ENCODE assay signal across 2 cellular contexts in genomic region chr10:92848037-92848440, GRCh38.
TF ChIP-seq lines count a peak whose summit lies in the region.

No MANE protein-coding gene starts in this region.

TF ChIP-seq in A549, 52 proteins besides CTCF, POLR2A, EP300 and RAD21 (continued from another document):
- TF ChIP-seq ZFP36 (IDR thresholded peaks at IDR 0.05; ENCODE audit: borderline replicate concordance, partially characterized antibody), result no peak
- no peak for TF ChIP-seq JUN (IDR thresholded peaks at IDR 0.05)
- TF ChIP-seq HEYL (CRISPR knock-in tag; IDR thresholded peaks at IDR 0.05), result no peak
- no peak for TF ChIP-seq EHMT2 (IDR thresholded peaks at IDR 0.05; ENCODE audit: low read depth)
- TF ChIP-seq KDM5A (IDR thresholded peaks at IDR 0.05), result no peak
- no peak for TF ChIP-seq FOSL2 (IDR thresholded peaks at IDR 0.05)
- TF ChIP-seq FOSL2 (CRISPR knock-in tag; IDR thresholded peaks at IDR 0.05), result no peak
- TF ChIP-seq, protein P1, sequence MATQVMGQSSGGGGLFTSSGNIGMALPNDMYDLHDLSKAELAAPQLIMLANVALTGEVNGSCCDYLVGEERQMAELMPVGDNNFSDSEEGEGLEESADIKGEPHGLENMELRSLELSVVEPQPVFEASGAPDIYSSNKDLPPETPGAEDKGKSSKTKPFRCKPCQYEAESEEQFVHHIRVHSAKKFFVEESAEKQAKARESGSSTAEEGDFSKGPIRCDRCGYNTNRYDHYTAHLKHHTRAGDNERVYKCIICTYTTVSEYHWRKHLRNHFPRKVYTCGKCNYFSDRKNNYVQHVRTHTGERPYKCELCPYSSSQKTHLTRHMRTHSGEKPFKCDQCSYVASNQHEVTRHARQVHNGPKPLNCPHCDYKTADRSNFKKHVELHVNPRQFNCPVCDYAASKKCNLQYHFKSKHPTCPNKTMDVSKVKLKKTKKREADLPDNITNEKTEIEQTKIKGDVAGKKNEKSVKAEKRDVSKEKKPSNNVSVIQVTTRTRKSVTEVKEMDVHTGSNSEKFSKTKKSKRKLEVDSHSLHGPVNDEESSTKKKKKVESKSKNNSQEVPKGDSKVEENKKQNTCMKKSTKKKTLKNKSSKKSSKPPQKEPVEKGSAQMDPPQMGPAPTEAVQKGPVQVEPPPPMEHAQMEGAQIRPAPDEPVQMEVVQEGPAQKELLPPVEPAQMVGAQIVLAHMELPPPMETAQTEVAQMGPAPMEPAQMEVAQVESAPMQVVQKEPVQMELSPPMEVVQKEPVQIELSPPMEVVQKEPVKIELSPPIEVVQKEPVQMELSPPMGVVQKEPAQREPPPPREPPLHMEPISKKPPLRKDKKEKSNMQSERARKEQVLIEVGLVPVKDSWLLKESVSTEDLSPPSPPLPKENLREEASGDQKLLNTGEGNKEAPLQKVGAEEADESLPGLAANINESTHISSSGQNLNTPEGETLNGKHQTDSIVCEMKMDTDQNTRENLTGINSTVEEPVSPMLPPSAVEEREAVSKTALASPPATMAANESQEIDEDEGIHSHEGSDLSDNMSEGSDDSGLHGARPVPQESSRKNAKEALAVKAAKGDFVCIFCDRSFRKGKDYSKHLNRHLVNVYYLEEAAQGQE (IDR thresholded peaks at IDR 0.05), result no peak
- TF ChIP-seq SMC3 (IDR thresholded peaks at IDR 0.05), result no peak
- no peak for TF ChIP-seq BHLHE40 (IDR thresholded peaks at IDR 0.05; ENCODE audit: low read depth, low read length)
- TF ChIP-seq CHD2 (IDR thresholded peaks at IDR 0.05; ENCODE audit: low read length, partially characterized antibody), result no peak

TF ChIP-seq in HepG2, 621 proteins besides CTCF, POLR2A, EP300 and RAD21 (continued from another document):
- 0 out of 2 replicates have a peak, but pooled peaks have one; percentile 27 for TF ChIP-seq HIC2 (CRISPR knock-in tag; IDR thresholded peaks at IDR 0.05; ENCODE audit: low read depth)
- no peak for TF ChIP-seq ZXDC (CRISPR knock-in tag; IDR thresholded peaks at IDR 0.05)
- 0 out of 2 replicates have a peak, but pooled peaks have one; percentile 30 for TF ChIP-seq ZNF761 (CRISPR knock-in tag; conservative IDR thresholded peaks at IDR 0.05)
- TF ChIP-seq ZNF501 (CRISPR knock-in tag; IDR thresholded peaks at IDR 0.05), result 0 out of 2 replicates have a peak, but pooled peaks have one; percentile 23
- TF ChIP-seq, protein P2, sequence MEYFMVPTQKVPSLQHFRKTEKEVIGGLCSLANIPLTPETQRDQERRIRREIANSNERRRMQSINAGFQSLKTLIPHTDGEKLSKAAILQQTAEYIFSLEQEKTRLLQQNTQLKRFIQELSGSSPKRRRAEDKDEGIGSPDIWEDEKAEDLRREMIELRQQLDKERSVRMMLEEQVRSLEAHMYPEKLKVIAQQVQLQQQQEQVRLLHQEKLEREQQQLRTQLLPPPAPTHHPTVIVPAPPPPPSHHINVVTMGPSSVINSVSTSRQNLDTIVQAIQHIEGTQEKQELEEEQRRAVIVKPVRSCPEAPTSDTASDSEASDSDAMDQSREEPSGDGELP (IDR thresholded peaks at IDR 0.05; ENCODE audit: borderline replicate concordance, low read depth), result 0 out of 2 replicates have a peak, but pooled peaks have one; percentile 7
- no peak for TF ChIP-seq ZSCAN29 (CRISPR knock-in tag; conservative IDR thresholded peaks at IDR 0.05)
- 0 out of 2 replicates have a peak, but pooled peaks have one; percentile 16 for TF ChIP-seq SIN3A (IDR thresholded peaks at IDR 0.05; ENCODE audit: borderline replicate concordance, low read depth, low read length)
- 0 out of 2 replicates have a peak, but pooled peaks have one; percentile 1 for TF ChIP-seq MAX (IDR thresholded peaks at IDR 0.05)
- TF ChIP-seq PRMT3 (CRISPR knock-in tag; IDR thresholded peaks at IDR 0.05; ENCODE audit: borderline replicate concordance, low read depth), result 0 out of 2 replicates have a peak, but pooled peaks have one; percentile 2
- peak; percentile 4; the same call in 1 of the 3 replicates for TF ChIP-seq MXI1 (IDR thresholded peaks at IDR 0.05; ENCODE audit: borderline replicate concordance, low read depth, low read length)
- TF ChIP-seq, protein P3, sequence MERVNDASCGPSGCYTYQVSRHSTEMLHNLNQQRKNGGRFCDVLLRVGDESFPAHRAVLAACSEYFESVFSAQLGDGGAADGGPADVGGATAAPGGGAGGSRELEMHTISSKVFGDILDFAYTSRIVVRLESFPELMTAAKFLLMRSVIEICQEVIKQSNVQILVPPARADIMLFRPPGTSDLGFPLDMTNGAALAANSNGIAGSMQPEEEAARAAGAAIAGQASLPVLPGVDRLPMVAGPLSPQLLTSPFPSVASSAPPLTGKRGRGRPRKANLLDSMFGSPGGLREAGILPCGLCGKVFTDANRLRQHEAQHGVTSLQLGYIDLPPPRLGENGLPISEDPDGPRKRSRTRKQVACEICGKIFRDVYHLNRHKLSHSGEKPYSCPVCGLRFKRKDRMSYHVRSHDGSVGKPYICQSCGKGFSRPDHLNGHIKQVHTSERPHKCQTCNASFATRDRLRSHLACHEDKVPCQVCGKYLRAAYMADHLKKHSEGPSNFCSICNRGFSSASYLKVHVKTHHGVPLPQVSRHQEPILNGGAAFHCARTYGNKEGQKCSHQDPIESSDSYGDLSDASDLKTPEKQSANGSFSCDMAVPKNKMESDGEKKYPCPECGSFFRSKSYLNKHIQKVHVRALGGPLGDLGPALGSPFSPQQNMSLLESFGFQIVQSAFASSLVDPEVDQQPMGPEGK (CRISPR knock-in tag; IDR thresholded peaks at IDR 0.05), result peak; percentile 69
- TF ChIP-seq MXD1 (CRISPR knock-in tag; IDR thresholded peaks at IDR 0.05), result peak; percentile 50; the same call in 1 of the 2 replicates
- 0 out of 2 replicates have a peak, but pooled peaks have one; percentile 35 for TF ChIP-seq THAP8 (CRISPR knock-in tag; IDR thresholded peaks at IDR 0.05; ENCODE audit: borderline replicate concordance)
- TF ChIP-seq, protein P4, sequence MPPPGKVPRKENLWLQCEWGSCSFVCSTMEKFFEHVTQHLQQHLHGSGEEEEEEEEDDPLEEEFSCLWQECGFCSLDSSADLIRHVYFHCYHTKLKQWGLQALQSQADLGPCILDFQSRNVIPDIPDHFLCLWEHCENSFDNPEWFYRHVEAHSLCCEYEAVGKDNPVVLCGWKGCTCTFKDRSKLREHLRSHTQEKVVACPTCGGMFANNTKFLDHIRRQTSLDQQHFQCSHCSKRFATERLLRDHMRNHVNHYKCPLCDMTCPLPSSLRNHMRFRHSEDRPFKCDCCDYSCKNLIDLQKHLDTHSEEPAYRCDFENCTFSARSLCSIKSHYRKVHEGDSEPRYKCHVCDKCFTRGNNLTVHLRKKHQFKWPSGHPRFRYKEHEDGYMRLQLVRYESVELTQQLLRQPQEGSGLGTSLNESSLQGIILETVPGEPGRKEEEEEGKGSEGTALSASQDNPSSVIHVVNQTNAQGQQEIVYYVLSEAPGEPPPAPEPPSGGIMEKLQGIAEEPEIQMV (CRISPR knock-in tag; IDR thresholded peaks at IDR 0.05; ENCODE audit: low read depth), result no peak
- 0 out of 2 replicates have a peak, but pooled peaks have one; percentile 6 for TF ChIP-seq TGIF2 (CRISPR knock-in tag; IDR thresholded peaks at IDR 0.05)
- TF ChIP-seq SATB2 (CRISPR knock-in tag; IDR thresholded peaks at IDR 0.05), result peak; percentile 30; the same call in 1 of the 2 replicates
- 0 out of 2 replicates have a peak, but pooled peaks have one; percentile 10 for TF ChIP-seq ZNF333 (CRISPR knock-in tag; IDR thresholded peaks at IDR 0.05; ENCODE audit: borderline replicate concordance)
- TF ChIP-seq DMAP1 (CRISPR knock-in tag; IDR thresholded peaks at IDR 0.05), result 0 out of 2 replicates have a peak, but pooled peaks have one; percentile 10
- TF ChIP-seq RARA (CRISPR knock-in tag; IDR thresholded peaks at IDR 0.05), result no peak
- TF ChIP-seq HNF1B (CRISPR knock-in tag; IDR thresholded peaks at IDR 0.05), result peak; percentile 37; the same call in 1 of the 2 replicates
- 0 out of 2 replicates have a peak, but pooled peaks have one; percentile 0 for TF ChIP-seq ISL2 (CRISPR knock-in tag; IDR thresholded peaks at IDR 0.05)
- TF ChIP-seq ZNF317 (CRISPR knock-in tag; IDR thresholded peaks at IDR 0.05), result 0 out of 2 replicates have a peak, but pooled peaks have one; percentile 21
- peak; percentile 4; the same call in 1 of the 2 replicates for TF ChIP-seq ARNT2 (CRISPR knock-in tag; IDR thresholded peaks at IDR 0.05; ENCODE audit: low read depth)
